In genomic region chr3:195615952-195616537, GRCh38 we compare ENCODE assay signal across 3 cellular contexts. TPM values are rescaled to one million over a fixed set of nuclear protein-coding genes. Genes with fewer than 3 reads are reported as not detected.
"Had no signal": no experiment of that assay in that cellular context is flagged by ENCODE, and none has a peak within 500 bp of the region (broad histone marks: within the 10 kb centered on the region; RNA-seq: fewer than 3 reads in every experiment).

No MANE protein-coding gene starts in this region.

RNA-seq across cellular contexts. Expression of gene APOD, which starts 32.3 kb away (rescaled TPM):
- total RNA-seq: activated CD8-positive, alpha-beta T cell treated with anti-CD3 and anti-CD28 coated beads, Interleukin-2, amount 10 ng/mL, durations not matched to agents 7 days and 5 days; OCI-LY7 had no signal
- polyA plus RNA-seq: IgD-negative memory B cell had no signal
